ENCODE assay signal across 8 cellular contexts in genomic region chr2:120253021-120253882, GRCh38. TPM values are rescaled to one million over a fixed set of nuclear protein-coding genes. Genes with fewer than 3 reads are reported as not detected.
DNase-seq lines count a peak whose midpoint lies in the region; ATAC-seq lines count a peak whose summit lies in the region.

No MANE protein-coding gene starts in this region.

- H3K27ac ChIP-seq in adipose tissue (ENCODE audit: low read depth, low read length), result peak overlapping the region; percentile 82

- intact Hi-C loops in Right ventricle myocardium inferior (cut with DNase I), result loop anchor here (1.0 kb wide), 2 partner anchors 30 to 60 kb away; partner anchors contain the start of gene TMEM185B

- ATAC-seq in GM19397 (IDR thresholded peaks at IDR 0.05; ENCODE audit: unreplicated experiment) (peak; percentile 35), HG03439 (IDR thresholded peaks at IDR 0.05; ENCODE audit: unreplicated experiment) (peak; percentile 26), Right ventricle myocardium inferior (peak; percentile 79)

- WGBS in adipose tissue, 3 donors, result 0 to 1% (median 1%) methylated on average over 50 to 59 of the region's 60 CpGs

- peak; percentile 85 for DNase-seq in DMS53 (lab: John Stamatoyannopoulos, UW)
- peak; percentile 87 for DNase-seq in RKO (ENCODE audit: low spot score)
- DNase-seq in Right ventricle myocardium inferior (ENCODE audit: missing footprints), result peak; percentile 96
- DNase-seq in nucleus accumbens (lab: John Stamatoyannopoulos, UW), result peak in 53 of 56 donors; percentile 15 to 86 (median 73)
- no peak for DNase-seq in NCI-H187 (lab: John Stamatoyannopoulos, UW)

RNA-seq across cellular contexts. Expression of gene RALB, which starts 0.6 kb away (rescaled TPM):
- 10 to 100 TPM; 19.9 to 96.2 (median 54.0) TPM for polyA plus RNA-seq in adipose tissue
- 52.0 TPM for total RNA-seq in Right ventricle myocardium inferior

RNA-seq across cellular contexts. Expression of gene TMEM185B, which starts 30.1 kb away (rescaled TPM):
- polyA plus RNA-seq in adipose tissue, result 10 to 100 TPM in 1 of 3 donors, 1 to 10 TPM in 2; 7.5 to 19.0 (median 8.3) TPM
- total RNA-seq in Right ventricle myocardium inferior, result 20.6 TPM

Comparison
In these comparisons a context has a peak if more than half of its experiments do, and no peak if none do; other contexts are left out.
1. DNase-seq: peak in DMS53 (single experiment), RKO (single experiment), Right ventricle myocardium inferior (single experiment) and nucleus accumbens (53 of 56); none in NCI-H187 (0 of 2).
2. ATAC-seq: peak in every context shown above with its lines; median percentile 79 in Right ventricle myocardium inferior; 35 in GM19397; 26 in HG03439.